In genomic region chr3:42300013-42300412, GRCh38 we compare ENCODE assay signal across 8 cellular contexts. TPM values are rescaled to one million over a fixed set of nuclear protein-coding genes. Genes with fewer than 3 reads are reported as not detected.
DNase-seq lines count a peak whose midpoint lies in the region; ATAC-seq and TF ChIP-seq lines count a peak whose summit lies in the region.
"Had no signal": no experiment of that assay in that cellular context is flagged by ENCODE, and none has a peak within 500 bp of the region (broad histone marks: within the 10 kb centered on the region; RNA-seq: fewer than 3 reads in every experiment).

No MANE protein-coding gene starts in this region.

- H3K27ac ChIP-seq in esophagus muscularis mucosa (replicated peaks in 1 of 4) = no peak overlapping the region

- no peak for TF ChIP-seq CTCF in esophagus muscularis mucosa (IDR thresholded peaks at IDR 0.05)

- ATAC-seq in HG02981 (IDR thresholded peaks at IDR 0.05; ENCODE audit: unreplicated experiment) (no peak), HG03460 (IDR thresholded peaks at IDR 0.05; ENCODE audit: unreplicated experiment) (no peak), HG03342 (IDR thresholded peaks at IDR 0.05; ENCODE audit: unreplicated experiment) (no peak)

- no peak for TF ChIP-seq EP300 in esophagus muscularis mucosa (IDR thresholded peaks at IDR 0.05)

- peak; percentile 30 for DNase-seq in HCEC 1CT
- DNase-seq in NT2/D1 (ENCODE audit: low read depth, low spot score) = peak; percentile 32
- DNase-seq in esophagus muscularis mucosa (ENCODE audit: extremely low spot score) = peak; percentile 85
- DNase-seq in skeletal muscle cell (ENCODE audit: low read depth) = peak; percentile 3
- DNase-seq: activated B cell treated with CpG ODN at 0.5 μM for 24 hours had no signal

- H3K4me1 ChIP-seq in NT2/D1 (ENCODE audit: insufficient read depth, insufficient read length) (no peaks in the 10 kb centered on the region), esophagus muscularis mucosa (no peaks in the 10 kb centered on the region)

- H3K27me3 ChIP-seq in NT2/D1 (ENCODE audit: insufficient read depth, insufficient read length) = no peaks in the 10 kb centered on the region
- no peaks in the 10 kb centered on the region for H3K27me3 ChIP-seq in esophagus muscularis mucosa

- H3K4me3 ChIP-seq in NT2/D1 (ENCODE audit: insufficient read length, low read depth) (no peak overlapping the region), esophagus muscularis mucosa (no peak overlapping the region), skeletal muscle cell (ENCODE audit: low read depth, low read length) (no peak overlapping the region)

- no peaks in the 10 kb centered on the region for H3K9me3 ChIP-seq in NT2/D1 (ENCODE audit: insufficient read depth, low read length)
- no peaks in the 10 kb centered on the region for H3K9me3 ChIP-seq in esophagus muscularis mucosa

- no peak for TF ChIP-seq POLR2A in esophagus muscularis mucosa (IDR thresholded peaks at IDR 0.05; ENCODE audit: low read depth)

- 35% methylated on average over 3 of the region's 3 CpGs for WGBS in esophagus muscularis mucosa

- intact Hi-C loops in esophagus muscularis mucosa (cut with DNase I) = no loop called here

- H3K9ac ChIP-seq in NT2/D1 (ENCODE audit: insufficient read length, low read depth) = no peak overlapping the region

- H3K36me3 ChIP-seq in NT2/D1 (ENCODE audit: insufficient read depth, insufficient read length, low read length) (no peaks in the 10 kb centered on the region), esophagus muscularis mucosa (no peaks in the 10 kb centered on the region)

RNA-seq across cellular contexts. Expression of gene CCK, which starts 34.0 kb away (rescaled TPM):
- total RNA-seq in esophagus muscularis mucosa = 10 to 100 TPM in 1 of 4 donors, 1 to 10 TPM in 3; 2.2 to 15.1 (median 4.6) TPM
- total RNA-seq: activated B cell treated with CpG ODN at 0.5 μM for 24 hours had no signal

Comparison
In these comparisons a context has a peak if more than half of its experiments do, and no peak if none do; other contexts are left out.
1. DNase-seq: peak in every context shown above with its lines; median percentile 85 in esophagus muscularis mucosa; 32 in NT2/D1; 30 in HCEC 1CT; 3 in skeletal muscle cell.